In genomic region chr2:230642966-230643365, GRCh38 we compare ENCODE assay signal across 11 cellular contexts.
A peak's percentile ranks its signal among the peaks of the same experiment; 100 is the strongest.
DNase-seq lines count a peak whose midpoint lies in the region; ATAC-seq and TF ChIP-seq lines count a peak whose summit lies in the region.
"Had no signal": no experiment of that assay in that cellular context is flagged by ENCODE, and none has a peak within 500 bp of the region (broad histone marks: within the 10 kb centered on the region; RNA-seq: fewer than 3 reads in every experiment).

No MANE protein-coding gene starts in this region.

- H3K9me3 Mint-ChIP-seq in activated CD4-positive, alpha-beta T cell treated with anti-CD3 and anti-CD28 coated beads for 36 hours (ENCODE audit: low read depth): peaks cover 1% of the 10 kb centered on the region
- H3K9me3 Mint-ChIP-seq in dendritic cell treated with granulocyte-macrophage colony-stimulating factor and Interleukin-4, amounts not matched to agents 40 ng/mL and 50 ng/mL, for 4 days: peaks cover 10% of the 10 kb centered on the region
- H3K9me3 Mint-ChIP-seq in stimulated activated memory B cell treated with anti-CD40 and anti-IgM and Interleukin-4, amounts not matched to agents 10 μg/mL and 1 μg/mL and 100 μg/mL, for 72 hours: no peaks in the 10 kb centered on the region

- CTCF ChIA-PET in activated CD4-positive, alpha-beta T cell treated with anti-CD3 and anti-CD28 coated beads for 36 hours (lab: Charles Lee): interaction anchor here (1.3 kb wide), 1 partner anchor 155 kb away, joined by 4 read pairs; no protein-coding TSS in a partner anchor

- TF ChIP-seq CTCF in BE2C (IDR thresholded peaks at IDR 0.05; ENCODE audit: low read depth, low read length): no peak

- H3K9me3 ChIP-seq in T-helper 17 cell (ENCODE audit: control insufficient read depth, low read length, poor library complexity, severe bottlenecking) (no peaks in the 10 kb centered on the region), BE2C (no peaks in the 10 kb centered on the region)
- H3K9me3 ChIP-seq: colonic mucosa had no signal

- no peak overlapping the region for H3K4me3 Mint-ChIP-seq in activated CD4-positive, alpha-beta T cell treated with anti-CD3 and anti-CD28 coated beads for 36 hours
- peak overlapping the region; percentile 56 for H3K4me3 Mint-ChIP-seq in T-helper 17 cell
- H3K4me3 Mint-ChIP-seq in dendritic cell treated with granulocyte-macrophage colony-stimulating factor and Interleukin-4, amounts not matched to agents 40 ng/mL and 50 ng/mL, for 4 days: no peak overlapping the region
- H3K4me3 Mint-ChIP-seq in stimulated activated memory B cell treated with anti-CD40 and anti-IgM and Interleukin-4, amounts not matched to agents 10 μg/mL and 1 μg/mL and 100 μg/mL, for 72 hours: no peak overlapping the region

- no peak overlapping the region for H3K4me3 ChIP-seq in BE2C (ENCODE audit: low read depth, low read length)
- H3K4me3 ChIP-seq: colonic mucosa had no signal

- H3K36me3 Mint-ChIP-seq in activated CD4-positive, alpha-beta T cell treated with anti-CD3 and anti-CD28 coated beads for 36 hours (ENCODE audit: low read depth): no peaks in the 10 kb centered on the region
- no peaks in the 10 kb centered on the region for H3K36me3 Mint-ChIP-seq in T-helper 17 cell (ENCODE audit: low read depth)
- H3K36me3 Mint-ChIP-seq in dendritic cell treated with granulocyte-macrophage colony-stimulating factor and Interleukin-4, amounts not matched to agents 40 ng/mL and 50 ng/mL, for 4 days (ENCODE audit: low read depth): no peaks in the 10 kb centered on the region
- H3K36me3 Mint-ChIP-seq in stimulated activated memory B cell treated with anti-CD40 and anti-IgM and Interleukin-4, amounts not matched to agents 10 μg/mL and 1 μg/mL and 100 μg/mL, for 72 hours: no peaks in the 10 kb centered on the region

- peak overlapping the region; percentile 97 for H3K27ac Mint-ChIP-seq in activated CD4-positive, alpha-beta T cell treated with anti-CD3 and anti-CD28 coated beads for 36 hours
- peak overlapping the region; percentile 91 for H3K27ac Mint-ChIP-seq in T-helper 17 cell
- peak overlapping the region; percentile 65 for H3K27ac Mint-ChIP-seq in dendritic cell treated with granulocyte-macrophage colony-stimulating factor and Interleukin-4, amounts not matched to agents 40 ng/mL and 50 ng/mL, for 4 days
- H3K27ac Mint-ChIP-seq in stimulated activated memory B cell treated with anti-CD40 and anti-IgM and Interleukin-4, amounts not matched to agents 10 μg/mL and 1 μg/mL and 100 μg/mL, for 72 hours: peak overlapping the region; percentile 70

- H3K27me3 Mint-ChIP-seq in activated CD4-positive, alpha-beta T cell treated with anti-CD3 and anti-CD28 coated beads for 36 hours: no peaks in the 10 kb centered on the region
- no peaks in the 10 kb centered on the region for H3K27me3 Mint-ChIP-seq in T-helper 17 cell
- no peaks in the 10 kb centered on the region for H3K27me3 Mint-ChIP-seq in dendritic cell treated with granulocyte-macrophage colony-stimulating factor and Interleukin-4, amounts not matched to agents 40 ng/mL and 50 ng/mL, for 4 days
- no peaks in the 10 kb centered on the region for H3K27me3 Mint-ChIP-seq in stimulated activated memory B cell treated with anti-CD40 and anti-IgM and Interleukin-4, amounts not matched to agents 10 μg/mL and 1 μg/mL and 100 μg/mL, for 72 hours

- H3K4me1 ChIP-seq in BE2C: no peaks in the 10 kb centered on the region
- H3K4me1 ChIP-seq: colonic mucosa had no signal

- H3K4me1 Mint-ChIP-seq in activated CD4-positive, alpha-beta T cell treated with anti-CD3 and anti-CD28 coated beads for 36 hours: peaks cover 35% of the 10 kb centered on the region
- H3K4me1 Mint-ChIP-seq in T-helper 17 cell: peaks cover 16% of the 10 kb centered on the region
- H3K4me1 Mint-ChIP-seq in dendritic cell treated with granulocyte-macrophage colony-stimulating factor and Interleukin-4, amounts not matched to agents 40 ng/mL and 50 ng/mL, for 4 days (ENCODE audit: low read depth): peaks cover 23% of the 10 kb centered on the region
- H3K4me1 Mint-ChIP-seq in stimulated activated memory B cell treated with anti-CD40 and anti-IgM and Interleukin-4, amounts not matched to agents 10 μg/mL and 1 μg/mL and 100 μg/mL, for 72 hours: peaks cover 16% of the 10 kb centered on the region

- intact Hi-C loops in activated CD4-positive, alpha-beta T cell treated with anti-CD3 and anti-CD28 coated beads for 36 hours (cut with DNase I, micrococcal nuclease): loop anchor here in 1 of 2 experiments (1.0 kb wide), 1 partner anchor 16 kb away; no protein-coding TSS in a partner anchor
- intact Hi-C loops in dendritic cell treated with granulocyte-macrophage colony-stimulating factor and Interleukin-4, amounts not matched to agents 40 ng/mL and 50 ng/mL, for 4 days (cut with micrococcal nuclease): no loop called here

- 0 out of 2 replicates have a peak, but pooled peaks cover 3% of the 10 kb centered on the region for H3K27me3 ChIP-seq in BE2C
- H3K27me3 ChIP-seq: colonic mucosa had no signal

- POLR2A ChIA-PET in activated CD4-positive, alpha-beta T cell treated with anti-CD3 and anti-CD28 coated beads for 36 hours (lab: Charles Lee): no interaction called here

- no peak for ATAC-seq in activated CD4-positive, alpha-beta T cell treated with anti-CD3 and anti-CD28 coated beads for 36 hours
- ATAC-seq in T-helper 17 cell (no peak), HG02678 (IDR thresholded peaks at IDR 0.05; ENCODE audit: unreplicated experiment) (no peak), HG02610 (IDR thresholded peaks at IDR 0.05; ENCODE audit: unreplicated experiment) (no peak)
- no peak for ATAC-seq in stimulated activated memory B cell treated with anti-CD40 and anti-IgM and Interleukin-4, amounts not matched to agents 10 μg/mL and 1 μg/mL and 100 μg/mL, for 72 hours

- no peaks in the 10 kb centered on the region for H3K36me3 ChIP-seq in BE2C
- H3K36me3 ChIP-seq: colonic mucosa had no signal

- no peak for DNase-seq in activated CD4-positive, alpha-beta T cell treated with anti-CD3 and anti-CD28 coated beads for 36 hours
- no peak for DNase-seq in activated CD4-positive, alpha-beta T cell treated with anti-CD3 and anti-CD28 coated beads for 1 hour
- DNase-seq in T-helper 17 cell: no peak
- no peak for DNase-seq in BE2C
- DNase-seq: colonic mucosa, NCI-H146, NCI-H226 had no signal
